Comparison of ENCODE assay signal across 8 cellular contexts in genomic region chr14:105679959-105680736, GRCh38.
DNase-seq lines count a peak whose midpoint lies in the region; ATAC-seq and TF ChIP-seq lines count a peak whose summit lies in the region.
"Not testable (repeated sequence)": the region's sequence is repeated elsewhere in the genome, so short reads cannot be mapped to it uniquely, and the experiment has no call there.

No MANE protein-coding gene starts in this region.

- not testable (repeated sequence) for H3K27ac Mint-ChIP-seq in CD8-positive, alpha-beta T cell

- H3K9me3 ChIP-seq in CD8-positive, alpha-beta T cell (ENCODE audit: low read length); HCT116 (ENCODE audit: control insufficient read depth in 1 of 2, insufficient read depth in 1 of 2, low read depth in 1 of 2, low read length in 2 of 2); PC-3 (ENCODE audit: low read length): not testable (repeated sequence)

- not testable (repeated sequence) for H3K4me1 Mint-ChIP-seq in CD8-positive, alpha-beta T cell (ENCODE audit: low read depth)

- not testable (repeated sequence) for H2AFZ ChIP-seq in HCT116 (ENCODE audit: low read depth, low read length, poor library complexity, severe bottlenecking); PC-3 (ENCODE audit: low read length)

- intact Hi-C loops in CD8-positive, alpha-beta T cell (cut with DNase I, micrococcal nuclease): loop anchor here (5.0 to 10.0 kb wide), 4 partner anchors 267 to 362 kb away; no protein-coding TSS in a partner anchor
- intact Hi-C loops in HCT116 (cut with micrococcal nuclease) (loop anchor here (10.0 kb wide), 2 partner anchors 115 to 325 kb away; no protein-coding TSS in a partner anchor), PC-3 (cut with micrococcal nuclease) (loop anchor here (10.0 kb wide), 1 partner anchor 265 kb away; no protein-coding TSS in a partner anchor), Right ventricle myocardium superior (cut with DNase I) (loop anchor here (10.0 kb wide), 1 partner anchor 265 kb away; no protein-coding TSS in a partner anchor)

- not testable (repeated sequence) for H3K9me2 ChIP-seq in HCT116 (ENCODE audit: insufficient read depth); PC-3 (replicated peaks; ENCODE audit: low read length)

- not testable (repeated sequence) for H3K36me3 Mint-ChIP-seq in CD8-positive, alpha-beta T cell

- not testable (repeated sequence) for H3K4me2 ChIP-seq in HCT116 (ENCODE audit: low read length); PC-3 (ENCODE audit: low read length)

- TF ChIP-seq RAD21 in HCT116 (IDR thresholded peaks at IDR 0.05; ENCODE audit: low read depth): not testable (repeated sequence)

- not testable (repeated sequence) for H3F3A ChIP-seq in PC-3 (ENCODE audit: low read length, unreplicated experiment)

- not testable (repeated sequence) for H3K27ac ChIP-seq in CD8-positive, alpha-beta T cell (ENCODE audit: low read depth, low read length); HCT116 (ENCODE audit: low read depth, low read length); PC-3 (ENCODE audit: low read length)

- not testable (repeated sequence) for H3K4me1 ChIP-seq in CD8-positive, alpha-beta T cell (ENCODE audit: insufficient read depth, low read length); HCT116 (ENCODE audit: control insufficient read depth in 1 of 2, insufficient read depth in 2 of 2, low read length in 2 of 2); PC-3 (ENCODE audit: insufficient read depth, low read length)

- not testable (repeated sequence) for H3K4me3 ChIP-seq in CD8-positive, alpha-beta T cell (ENCODE audit: low read depth, low read length); HCT116 (replicated peaks in 1 of 2; ENCODE audit: low read depth in 1 of 2, low read length in 2 of 2); PC-3 (ENCODE audit: low read length)

- not testable (repeated sequence) for H3K36me3 ChIP-seq in CD8-positive, alpha-beta T cell (ENCODE audit: insufficient read depth, low read length); HCT116 (ENCODE audit: control insufficient read depth in 1 of 2, insufficient read depth in 2 of 2, low read length in 2 of 2); PC-3 (ENCODE audit: low read depth, low read length)

- not testable (repeated sequence) for TF ChIP-seq POLR2A in HCT116 (IDR thresholded peaks at IDR 0.05; ENCODE audit: borderline replicate concordance, extremely low read depth, insufficient read depth, insufficient read length)

- DNase-seq in CD8-positive, alpha-beta T cell: peak in 2 of 7 experiments; percentile 22 to 60
- not testable (repeated sequence) for DNase-seq in HCT116 (ENCODE audit: low read depth, low spot score); PC-3; Right ventricle myocardium superior
- DNase-seq in activated T-cell treated with anti-CD3 and anti-CD28 coated beads for 4 hours: peak; percentile 9
- DNase-seq in stimulated activated CD4-positive, alpha-beta T cell treated with anti-CD3 and anti-CD28 coated beads, Interleukin-12 subunit alpha, Interleukin-12 subunit beta, amount 100 ng/mL, for 48 hours (ENCODE audit: low read depth in 2 of 3, low spot score in 1 of 3): peak; percentile 6 to 16 (median 6)

- H3K27me3 Mint-ChIP-seq in CD8-positive, alpha-beta T cell (ENCODE audit: low read depth): not testable (repeated sequence)

- CTCF ChIA-PET in CD8-positive, alpha-beta T cell (lab: Charles Lee): interaction anchor here (0.9 kb wide), 1 partner anchor 263 kb away, joined by 4 read pairs; no protein-coding TSS in a partner anchor
- CTCF ChIA-PET in HCT116 (lab: Charles Lee): interaction anchor here (0.7 kb wide), 1 partner anchor 266 kb away, joined by 3 read pairs; no protein-coding TSS in a partner anchor
- CTCF ChIA-PET in PC-3 (lab: Charles Lee): not testable (repeated sequence)

- not testable (repeated sequence) for H3K79me2 ChIP-seq in HCT116 (ENCODE audit: insufficient read depth, low read length); PC-3 (ENCODE audit: low read length)

- POLR2A ChIA-PET in CD8-positive, alpha-beta T cell (lab: Charles Lee); HCT116 (lab: Charles Lee); PC-3 (lab: Charles Lee; ENCODE audit: unreplicated experiment): not testable (repeated sequence)

- H3K4me3 Mint-ChIP-seq in CD8-positive, alpha-beta T cell: not testable (repeated sequence)

- not testable (repeated sequence) for H3K27me3 ChIP-seq in CD8-positive, alpha-beta T cell (ENCODE audit: insufficient read depth, low read length); HCT116 (ENCODE audit: insufficient read depth, low read length); PC-3 (ENCODE audit: low read length)

- RAD21 ChIA-PET in HCT116 (lab: Charles Lee; ENCODE audit: low non-redundant PET in 1 of 2, low total read pairs in 2 of 2, uncharacterized antibody in 2 of 2, unreplicated experiment in 2 of 2): not testable (repeated sequence)

- peak; percentile 77 for ATAC-seq in CD8-positive, alpha-beta T cell
- ATAC-seq in GM19043 (IDR thresholded peaks at IDR 0.05; ENCODE audit: low read depth, unreplicated experiment): peak; percentile 54
- ATAC-seq in HCT116: peak; percentile 80
- peak; percentile 60 for ATAC-seq in HG03135 (IDR thresholded peaks at IDR 0.05; ENCODE audit: unreplicated experiment)
- peak; percentile 74 for ATAC-seq in PC-3
- ATAC-seq in Right ventricle myocardium superior (ENCODE audit: poor library complexity): peak; percentile 89

- H3K9me3 Mint-ChIP-seq in CD8-positive, alpha-beta T cell: not testable (repeated sequence)

- TF ChIP-seq CTCF in CD8-positive, alpha-beta T cell (IDR thresholded peaks at IDR 0.05); HCT116 (IDR thresholded peaks at IDR 0.05 in 2 of 3, conservative IDR thresholded peaks at IDR 0.05 in 1 of 3; ENCODE audit: borderline replicate concordance in 1 of 3, insufficient read depth in 1 of 3, low read depth in 2 of 3, low read length in 2 of 3); PC-3 (conservative IDR thresholded peaks at IDR 0.05; ENCODE audit: low read depth, low read length): not testable (repeated sequence)

- not testable (repeated sequence) for H4K20me1 ChIP-seq in HCT116 (ENCODE audit: insufficient read depth); PC-3 (ENCODE audit: low read length)

- not testable (repeated sequence) for BruUV-seq in HCT116 (replicated peaks; lab: Mats Ljungman, UMichigan); PC-3 (replicated peaks; lab: Mats Ljungman, UMichigan)

- H3K9ac ChIP-seq in HCT116 (ENCODE audit: low read length); PC-3 (ENCODE audit: low read length): not testable (repeated sequence)
